In genomic region chr7:29442146-29442545, GRCh38 we compare ENCODE assay signal across 12 cellular contexts.
DNase-seq lines count a peak whose midpoint lies in the region; ATAC-seq, FAIRE-seq and TF ChIP-seq lines count a peak whose summit lies in the region.
"Had no signal": no experiment of that assay in that cellular context is flagged by ENCODE, and none has a peak within 500 bp of the region (broad histone marks: within the 10 kb centered on the region; RNA-seq: fewer than 3 reads in every experiment).

No MANE protein-coding gene starts in this region.

- no peak overlapping the region for H3K4me3 ChIP-seq in epithelial cell of esophagus (ENCODE audit: low read length)
- H3K4me3 ChIP-seq: A549, smooth muscle cell had no signal

- no peak for TF ChIP-seq POLR2A in H54 (IDR thresholded peaks at IDR 0.05; ENCODE audit: low read depth, low read length)

- no peak for FAIRE-seq in H54 (lab: Jason Lieb, UNC)
- FAIRE-seq: A549 had no signal

- DNase-seq in NCI-H1436 (lab: John Stamatoyannopoulos, UW) (peak; percentile 33), NCI-H1436 treated with DMSO at 0.1 percent for 48 hours (lab: John Stamatoyannopoulos, UW) (no peak), NCI-H748 treated with DMSO at 0.1 percent for 48 hours (lab: John Stamatoyannopoulos, UW) (peak; percentile 59), epithelial cell of esophagus (ENCODE audit: low read depth) (peak; percentile 69), stromal cell of bone marrow (ENCODE audit: low read depth) (peak; percentile 21), H54 (ENCODE audit: insufficient read length, low spot score) (no peak)
- DNase-seq: activated CD8-positive, alpha-beta memory T cell treated with anti-CD3 and anti-CD28 coated beads, Interleukin-2, amount 50 U/mL, for 4 hours; dermis blood vessel endothelial cell had no signal

- ATAC-seq in GM21619 (IDR thresholded peaks at IDR 0.05; ENCODE audit: unreplicated experiment) (no peak), HG02870 (IDR thresholded peaks at IDR 0.05; ENCODE audit: unreplicated experiment) (no peak)
- ATAC-seq: A549 had no signal

- TF ChIP-seq CTCF in epithelial cell of esophagus (IDR thresholded peaks at IDR 0.05; ENCODE audit: insufficient read depth, low read depth, low read length, missing control alignments): no peak

Comparison
In these comparisons a context has a peak if more than half of its experiments do, and no peak if none do; other contexts are left out.
1. DNase-seq: peak in NCI-H1436 (single experiment), NCI-H748 treated with DMSO at 0.1 percent for 48 hours (single experiment), epithelial cell of esophagus (single experiment) and stromal cell of bone marrow (single experiment); none in NCI-H1436 treated with DMSO at 0.1 percent for 48 hours (single experiment) and H54 (single experiment).